Comparison of ENCODE assay signal across 1 cellular context in the genomic region with DNA sequence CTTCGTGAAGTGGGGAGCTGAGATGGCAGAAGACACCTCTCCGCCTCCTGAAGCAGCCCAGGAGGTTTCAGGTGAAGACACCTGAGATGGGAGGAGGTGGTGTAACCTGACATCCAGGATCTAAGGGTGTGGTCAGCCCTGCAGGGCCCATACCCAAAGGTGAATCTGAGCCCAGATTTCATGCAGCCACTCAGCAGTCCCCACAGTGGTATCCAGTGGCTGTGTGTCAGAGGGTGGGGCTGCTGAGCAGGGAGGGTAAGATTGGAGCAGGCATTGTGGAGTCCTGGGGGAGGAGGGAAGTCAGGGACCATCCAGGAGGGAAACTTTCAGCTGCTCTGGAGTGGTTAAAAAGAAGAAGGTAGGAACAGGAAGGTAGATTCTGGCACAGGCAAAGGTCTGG.
TF ChIP-seq lines count a peak whose summit lies in the region.

No MANE protein-coding gene starts in this region.

TF ChIP-seq in H1, 55 proteins besides CTCF, POLR2A, EP300 and RAD21:
- no peak for TF ChIP-seq HDAC2 (IDR thresholded peaks at IDR 0.05; ENCODE audit: borderline replicate concordance in 1 of 2, low read depth in 2 of 2, low read length in 2 of 2)
- no peak for TF ChIP-seq ZNF274 (IDR thresholded peaks at IDR 0.05; ENCODE audit: borderline replicate concordance, extremely low read depth, low read length)
- no peak for TF ChIP-seq CBX5 (IDR thresholded peaks at IDR 0.05; ENCODE audit: low read depth, low read length)
- no peak for TF ChIP-seq RXRA (IDR thresholded peaks at IDR 0.05; ENCODE audit: insufficient read depth, low read depth, low read length)
- no peak for TF ChIP-seq POLR2AphosphoS5 (IDR thresholded peaks at IDR 0.05; ENCODE audit: low read depth, low read length)
- no peak for TF ChIP-seq RNF2 (IDR thresholded peaks at IDR 0.05; ENCODE audit: borderline replicate concordance, low read depth, low read length, missing control alignments, poor library complexity, severe bottlenecking)
- TF ChIP-seq SIX5 (IDR thresholded peaks at IDR 0.05; ENCODE audit: low read depth, low read length), result no peak
- TF ChIP-seq BCL11A (IDR thresholded peaks at IDR 0.05; ENCODE audit: low read depth in 2 of 2, low read length in 2 of 2), result no peak
